8 cellular contexts compared by ENCODE assay signal in genomic region chr20:50572922-50573777, GRCh38.
DNase-seq lines count a peak whose midpoint lies in the region; ATAC-seq, FAIRE-seq and TF ChIP-seq lines count a peak whose summit lies in the region.

No MANE protein-coding gene starts in this region.

- no peak overlapping the region for H3K4me3 Mint-ChIP-seq in activated naive CD4-positive, alpha-beta T cell treated with anti-CD3 and anti-CD28 coated beads, Interleukin-2, amount 10 ng/mL, durations not matched to agents 7 days and 5 days
- no peak overlapping the region for H3K4me3 Mint-ChIP-seq in activated T-helper 17 cell treated with anti-CD3 and anti-CD28 coated beads, Interleukin-2, amount 50 U/mL, for 72 hours
- no peak overlapping the region for H3K4me3 Mint-ChIP-seq in progenitor cell of endocrine pancreas (ENCODE audit: low read depth)

- no peaks in the 10 kb centered on the region for H3K9me3 Mint-ChIP-seq in activated naive CD4-positive, alpha-beta T cell treated with anti-CD3 and anti-CD28 coated beads, Interleukin-2, amount 10 ng/mL, durations not matched to agents 7 days and 5 days
- H3K9me3 Mint-ChIP-seq in activated T-helper 17 cell treated with anti-CD3 and anti-CD28 coated beads, Interleukin-2, amount 50 U/mL, for 72 hours = no peaks in the 10 kb centered on the region
- H3K9me3 Mint-ChIP-seq in progenitor cell of endocrine pancreas (ENCODE audit: low read depth) = no peaks in the 10 kb centered on the region

- H3K36me3 Mint-ChIP-seq in activated naive CD4-positive, alpha-beta T cell treated with anti-CD3 and anti-CD28 coated beads, Interleukin-2, amount 10 ng/mL, durations not matched to agents 7 days and 5 days = peaks cover 61% of the 10 kb centered on the region
- H3K36me3 Mint-ChIP-seq in activated T-helper 17 cell treated with anti-CD3 and anti-CD28 coated beads, Interleukin-2, amount 50 U/mL, for 72 hours (ENCODE audit: low read depth) = peaks cover 98% of the 10 kb centered on the region
- peaks cover 19% of the 10 kb centered on the region for H3K36me3 Mint-ChIP-seq in progenitor cell of endocrine pancreas (ENCODE audit: insufficient read depth)

- no peak for DNase-seq in activated naive CD4-positive, alpha-beta T cell treated with anti-CD3 and anti-CD28 coated beads, Interleukin-2, amount 10 ng/mL, durations not matched to agents 7 days and 5 days
- no peak for DNase-seq in activated naive CD4-positive, alpha-beta T cell treated with Interleukin-2 at 50 U/mL for 16 hours
- DNase-seq in kidney tubule cell (ENCODE audit: low spot score) (peak; percentile 58), urothelium cell line (ENCODE audit: low spot score) (no peak), cerebellar nuclear complex (lab: John Stamatoyannopoulos, UW) (no peak), progenitor cell of endocrine pancreas (ENCODE audit: low spot score, unreplicated experiment) (no peak), KG1 (lab: John Stamatoyannopoulos, UW) (no peak)

- peak overlapping the region; percentile 65 for H3K27ac Mint-ChIP-seq in activated naive CD4-positive, alpha-beta T cell treated with anti-CD3 and anti-CD28 coated beads, Interleukin-2, amount 10 ng/mL, durations not matched to agents 7 days and 5 days
- peak overlapping the region; percentile 74 for H3K27ac Mint-ChIP-seq in activated T-helper 17 cell treated with anti-CD3 and anti-CD28 coated beads, Interleukin-2, amount 50 U/mL, for 72 hours
- no peak overlapping the region for H3K27ac Mint-ChIP-seq in progenitor cell of endocrine pancreas

- TF ChIP-seq CTCF in progenitor cell of endocrine pancreas (IDR thresholded peaks at IDR 0.05; ENCODE audit: unreplicated experiment) = no peak

- CTCF ChIA-PET in activated naive CD4-positive, alpha-beta T cell treated with anti-CD3 and anti-CD28 coated beads, Interleukin-2, amount 10 ng/mL, durations not matched to agents 7 days and 5 days (lab: Charles Lee) = interaction anchor here (1.1 to 15.3 kb wide), 10 partner anchors 11 to 108 kb away, joined by 3 to 236 read pairs (median 8); partner anchors contain the start of gene PTPN1

- no peaks in the 10 kb centered on the region for H3K27me3 Mint-ChIP-seq in activated naive CD4-positive, alpha-beta T cell treated with anti-CD3 and anti-CD28 coated beads, Interleukin-2, amount 10 ng/mL, durations not matched to agents 7 days and 5 days
- H3K27me3 Mint-ChIP-seq in activated T-helper 17 cell treated with anti-CD3 and anti-CD28 coated beads, Interleukin-2, amount 50 U/mL, for 72 hours = no peaks in the 10 kb centered on the region
- H3K27me3 Mint-ChIP-seq in progenitor cell of endocrine pancreas = no peaks in the 10 kb centered on the region

- H3K4me1 Mint-ChIP-seq in activated naive CD4-positive, alpha-beta T cell treated with anti-CD3 and anti-CD28 coated beads, Interleukin-2, amount 10 ng/mL, durations not matched to agents 7 days and 5 days = peaks cover 60% of the 10 kb centered on the region
- peaks cover 27% of the 10 kb centered on the region for H3K4me1 Mint-ChIP-seq in activated T-helper 17 cell treated with anti-CD3 and anti-CD28 coated beads, Interleukin-2, amount 50 U/mL, for 72 hours
- peaks cover 2% of the 10 kb centered on the region for H3K4me1 Mint-ChIP-seq in progenitor cell of endocrine pancreas (ENCODE audit: low read depth)

- no peak for ATAC-seq in activated T-helper 17 cell treated with anti-CD3 and anti-CD28 coated beads, Interleukin-2, amount 50 U/mL, for 72 hours (replicated peaks)

- FAIRE-seq in urothelium cell line (lab: Jason Lieb, UNC) = peak; percentile 23
